9 cellular contexts compared by ENCODE assay signal in the genomic region with DNA sequence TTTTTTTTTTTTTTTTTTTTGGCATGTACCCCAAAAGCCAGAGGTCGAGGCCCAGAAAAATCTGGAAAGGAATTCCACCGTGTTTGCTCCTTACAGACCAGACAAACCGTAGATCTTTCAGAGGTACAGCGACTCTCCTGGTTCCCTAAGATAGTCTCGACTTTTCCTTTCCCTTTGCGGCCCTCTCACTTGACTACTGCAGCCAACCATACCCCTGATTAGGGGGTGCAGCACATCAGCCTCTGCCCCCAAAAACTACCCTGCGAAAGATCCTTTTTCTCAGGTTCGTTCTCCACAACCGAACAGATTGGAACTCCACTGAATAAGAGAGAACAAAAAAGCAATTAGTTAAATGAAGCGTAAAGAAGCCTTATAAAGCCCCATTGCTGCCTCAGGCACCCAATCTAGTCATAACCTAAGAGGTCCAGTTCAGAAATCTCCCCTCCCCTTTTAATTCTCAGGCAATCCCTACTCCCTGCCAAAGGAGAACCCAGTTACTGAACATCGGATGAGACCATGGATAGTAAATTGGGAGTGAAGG. TPM values are rescaled to one million over a fixed set of nuclear protein-coding genes. Genes with fewer than 3 reads are reported as not detected.
A peak's percentile ranks its signal among the peaks of the same experiment; 100 is the strongest.
DNase-seq lines count a peak whose midpoint lies in the region; ATAC-seq and TF ChIP-seq lines count a peak whose summit lies in the region.
"Had no signal": no experiment of that assay in that cellular context is flagged by ENCODE, and none has a peak within 500 bp of the region (broad histone marks: within the 10 kb centered on the region; RNA-seq: fewer than 3 reads in every experiment).

No MANE protein-coding gene starts in this region.

- H3K27me3 ChIP-seq in GM06990 (replicated peaks; ENCODE audit: control insufficient read depth, insufficient read depth, low read length) = no peaks in the 10 kb centered on the region
- H3K27me3 ChIP-seq in gastrocnemius medialis = no peaks in the 10 kb centered on the region

- H3K4me3 ChIP-seq in GM06990 (replicated peaks; ENCODE audit: low read depth, low read length) = peak overlapping the region; percentile 69
- H3K4me3 ChIP-seq in WI38 (ENCODE audit: low read depth, low read length) = peak overlapping the region; percentile 60
- H3K4me3 ChIP-seq in gastrocnemius medialis = peak overlapping the region; percentile 74 to 93 (median 86)

- intact Hi-C loops in Right ventricle myocardium superior (cut with DNase I) (no loop called here), gastrocnemius medialis (cut with DNase I; ENCODE audit: low total_unique reads) (no loop called here)

- H3K4me1 ChIP-seq in gastrocnemius medialis = peaks cover 32 to 35% of the 10 kb centered on the region in 2 donors

- ATAC-seq in HG02588 (IDR thresholded peaks at IDR 0.05; ENCODE audit: unreplicated experiment) (peak; percentile 7), Right ventricle myocardium superior (ENCODE audit: poor library complexity) (peak; percentile 35), gastrocnemius medialis (peak; percentile 30 to 46)

- TF ChIP-seq POLR2A in gastrocnemius medialis (IDR thresholded peaks at IDR 0.05) = no peak

- no peaks in the 10 kb centered on the region for H3K36me3 ChIP-seq in GM06990 (ENCODE audit: control insufficient read depth, insufficient read depth, low read length)
- no peaks in the 10 kb centered on the region for H3K36me3 ChIP-seq in gastrocnemius medialis

- in situ Hi-C loops in gastrocnemius medialis (cut with MboI; ENCODE audit: low sequenced_read_pairs in 4 of 4) = no loop called here

- no peaks in the 10 kb centered on the region for H3K9me3 ChIP-seq in gastrocnemius medialis

- H3K27ac ChIP-seq in gastrocnemius medialis = peak overlapping the region; percentile 87 to 97 (median 94)

- no peak for DNase-seq in GM06990 (ENCODE audit: extremely low read depth, insufficient read length)
- DNase-seq in Right ventricle myocardium superior = no peak
- DNase-seq in gastrocnemius medialis = no peak
- no peak for DNase-seq in NCI-H2227 (lab: John Stamatoyannopoulos, UW; ENCODE audit: unreplicated experiment)
- no peak for DNase-seq in occipital lobe (lab: John Stamatoyannopoulos, UW)
- no peak for DNase-seq in foreskin melanocyte

- no peak for TF ChIP-seq CTCF in GM06990 (IDR thresholded peaks at IDR 0.05; ENCODE audit: insufficient read depth, low read length, poor library complexity, severe bottlenecking)
- no peak for TF ChIP-seq CTCF in WI38 (IDR thresholded peaks at IDR 0.05; ENCODE audit: low read depth, low read length)
- no peak for TF ChIP-seq CTCF in gastrocnemius medialis (IDR thresholded peaks at IDR 0.05 in 4 of 5, conservative IDR thresholded peaks at IDR 0.05 in 1 of 5)

RNA-seq across cellular contexts. Expression of a gene that starts 0.4 kb away (rescaled TPM):
- total RNA-seq in Right ventricle myocardium superior = 2.7 TPM
- 1 to 10 TPM in 1 of 4 donors, under 1 TPM in 3; 0.59 to 1.3 (median 0.78) TPM for total RNA-seq in gastrocnemius medialis
- 0.94 TPM for total RNA-seq in occipital lobe
- total RNA-seq: NCI-H460 had no signal

RNA-seq across cellular contexts. Expression of a gene that starts 23.2 kb away (rescaled TPM):
- total RNA-seq in Right ventricle myocardium superior (59.9 TPM), gastrocnemius medialis (100 to 1,000 TPM in 1 of 4 donors, 10 to 100 TPM in 3; 53.1 to 122 (median 68.6) TPM), occipital lobe (125 TPM)

RNA-seq across cellular contexts. Expression of a gene that starts 58.1 kb away (rescaled TPM):
- total RNA-seq in Right ventricle myocardium superior = 46.8 TPM
- total RNA-seq in gastrocnemius medialis = 10 to 100 TPM; 18.9 to 39.4 (median 33.7) TPM
- total RNA-seq in occipital lobe = 73.3 TPM
